In genomic region chr18:77004555-77005380, GRCh38 we compare ENCODE assay signal across 12 cellular contexts.
DNase-seq lines count a peak whose midpoint lies in the region; ATAC-seq and TF ChIP-seq lines count a peak whose summit lies in the region.
"Had no signal": no experiment of that assay in that cellular context is flagged by ENCODE, and none has a peak within 500 bp of the region (broad histone marks: within the 10 kb centered on the region; RNA-seq: fewer than 3 reads in every experiment).

No MANE protein-coding gene starts in this region.

- no peaks in the 10 kb centered on the region for H3K9me3 Mint-ChIP-seq in CD4-positive, alpha-beta T cell
- H3K9me3 Mint-ChIP-seq in activated T-helper 17 cell treated with anti-CD3 and anti-CD28 coated beads, Interleukin-2, amount 50 U/mL, for 72 hours: no peaks in the 10 kb centered on the region

- peaks cover 31% of the 10 kb centered on the region for H3K4me1 Mint-ChIP-seq in CD4-positive, alpha-beta T cell (ENCODE audit: low read depth)
- peaks cover 6% of the 10 kb centered on the region for H3K4me1 Mint-ChIP-seq in activated T-helper 17 cell treated with anti-CD3 and anti-CD28 coated beads, Interleukin-2, amount 50 U/mL, for 72 hours

- peak overlapping the region; percentile 84 for H3K27ac Mint-ChIP-seq in CD4-positive, alpha-beta T cell
- H3K27ac Mint-ChIP-seq in activated T-helper 17 cell treated with anti-CD3 and anti-CD28 coated beads, Interleukin-2, amount 50 U/mL, for 72 hours: peak overlapping the region; percentile 38

- intact Hi-C loops in CD4-positive, alpha-beta T cell (cut with DNase I, micrococcal nuclease): loop anchor here (2.0 to 5.0 kb wide), 5 partner anchors 58 to 648 kb away; partner anchors contain the start of gene MBP (in 1 of the 2)

- POLR2A ChIA-PET in CD4-positive, alpha-beta T cell (lab: Charles Lee): interaction anchor here (0.9 to 1.2 kb wide), 4 partner anchors 49 to 128 kb away, joined by 3 to 5 read pairs (median 4); partner anchors contain the start of gene MBP

- DNase-seq in CD4-positive, alpha-beta T cell: peak in 1 of 10 experiments; percentile 16
- peak; percentile 78 for DNase-seq in KBM-7
- no peak for DNase-seq in GM19238 (ENCODE audit: insufficient read length, low spot score)
- no peak for DNase-seq in NCI-H146 treated with DMSO at 0.1 percent for 48 hours (lab: John Stamatoyannopoulos, UW; ENCODE audit: unreplicated experiment)
- no peak for DNase-seq in AG08396 (ENCODE audit: low spot score)
- DNase-seq: DMS153, erythroblast, NCI-H524 treated with DMSO at 0.1 percent for 48 hours, retina had no signal

- no peaks in the 10 kb centered on the region for H3K27me3 ChIP-seq in CD4-positive, alpha-beta T cell (ENCODE audit: control insufficient read depth, insufficient read depth, low read length)
- H3K27me3 ChIP-seq in mucosa of stomach (ENCODE audit: control insufficient read depth, insufficient read depth, low read length): no peaks in the 10 kb centered on the region

- H3K36me3 Mint-ChIP-seq in CD4-positive, alpha-beta T cell (ENCODE audit: low read depth): peaks cover 8% of the 10 kb centered on the region
- peaks cover 7% of the 10 kb centered on the region for H3K36me3 Mint-ChIP-seq in activated T-helper 17 cell treated with anti-CD3 and anti-CD28 coated beads, Interleukin-2, amount 50 U/mL, for 72 hours (ENCODE audit: low read depth)

- peak overlapping the region; percentile 68 for H3K4me3 Mint-ChIP-seq in CD4-positive, alpha-beta T cell
- H3K4me3 Mint-ChIP-seq in activated T-helper 17 cell treated with anti-CD3 and anti-CD28 coated beads, Interleukin-2, amount 50 U/mL, for 72 hours: peak overlapping the region; percentile 42

- H3K27ac ChIP-seq in CD4-positive, alpha-beta T cell (ENCODE audit: low read depth, low read length): no peak overlapping the region

- H3K4me1 ChIP-seq in mucosa of stomach (ENCODE audit: control insufficient read depth, insufficient read depth, low read length): no peaks in the 10 kb centered on the region

- peak overlapping the region; percentile 25 for H3K9ac ChIP-seq in mucosa of stomach (ENCODE audit: low read length)

- no peaks in the 10 kb centered on the region for H3K27me3 Mint-ChIP-seq in CD4-positive, alpha-beta T cell
- no peaks in the 10 kb centered on the region for H3K27me3 Mint-ChIP-seq in activated T-helper 17 cell treated with anti-CD3 and anti-CD28 coated beads, Interleukin-2, amount 50 U/mL, for 72 hours

- no peaks in the 10 kb centered on the region for H3K36me3 ChIP-seq in mucosa of stomach (ENCODE audit: control insufficient read depth, insufficient read depth, low read length)

- ATAC-seq in CD4-positive, alpha-beta T cell (ENCODE audit: poor library complexity): peak; percentile 77
- peak; percentile 42 for ATAC-seq in activated T-helper 17 cell treated with anti-CD3 and anti-CD28 coated beads, Interleukin-2, amount 50 U/mL, for 72 hours (replicated peaks)
- ATAC-seq in GM21717 (IDR thresholded peaks at IDR 0.05; ENCODE audit: unreplicated experiment): no peak

- no peak for TF ChIP-seq CTCF in CD4-positive, alpha-beta T cell (IDR thresholded peaks at IDR 0.05)

- CTCF ChIA-PET in CD4-positive, alpha-beta T cell (lab: Charles Lee): interaction anchor here (1.4 kb wide), 1 partner anchor 50 kb away, joined by 3 read pairs; no protein-coding TSS in a partner anchor

- in situ Hi-C loops in KBM-7 (cut with MboI; ENCODE audit: low pct_unique_long_range_greater_than_20kb, low sequenced_read_pairs): no loop called here

- no peaks in the 10 kb centered on the region for H3K9me3 ChIP-seq in CD4-positive, alpha-beta T cell (ENCODE audit: control insufficient read depth, low read length)
- no peaks in the 10 kb centered on the region for H3K9me3 ChIP-seq in mucosa of stomach (ENCODE audit: control insufficient read depth, low read length)

- H3K4me3 ChIP-seq in mucosa of stomach (ENCODE audit: low read length): no peak overlapping the region
